ENCODE assay signal across 9 cellular contexts in genomic region chr19:46783670-46784069, GRCh38. TPM values are rescaled to one million over a fixed set of nuclear protein-coding genes. Genes with fewer than 3 reads are reported as not detected.
A peak's percentile ranks its signal among the peaks of the same experiment; 100 is the strongest.
DNase-seq lines count a peak whose midpoint lies in the region; ATAC-seq and TF ChIP-seq lines count a peak whose summit lies in the region.
"Had no signal": no experiment of that assay in that cellular context is flagged by ENCODE, and none has a peak within 500 bp of the region (broad histone marks: within the 10 kb centered on the region; RNA-seq: fewer than 3 reads in every experiment).

No MANE protein-coding gene starts in this region.

- ATAC-seq in HG03521 (IDR thresholded peaks at IDR 0.05; ENCODE audit: unreplicated experiment) (no peak), GM19455 (IDR thresholded peaks at IDR 0.05; ENCODE audit: unreplicated experiment) (no peak)

- H3K27me3 ChIP-seq in brain microvascular endothelial cell (replicated peaks), result no peaks in the 10 kb centered on the region

- H3K4me3 ChIP-seq in brain microvascular endothelial cell (ENCODE audit: low read depth, low read length), result no peak overlapping the region

- DNase-seq in DMS 273 (lab: John Stamatoyannopoulos, UW; ENCODE audit: unreplicated experiment) (peak; percentile 51), DMS 273 treated with DMSO at 0.1 percent for 48 hours (lab: John Stamatoyannopoulos, UW) (no peak), NCI-H2107 (lab: John Stamatoyannopoulos, UW) (peak; percentile 85), brain microvascular endothelial cell (no peak), renal cortical epithelial cell (ENCODE audit: low read depth) (peak; percentile 34), Kasumi-1 (lab: John Stamatoyannopoulos, UW) (no peak)
- DNase-seq: T1000 had no signal

- peak overlapping the region; percentile 88 for H3K27ac ChIP-seq in brain microvascular endothelial cell

- TF ChIP-seq CTCF in brain microvascular endothelial cell (IDR thresholded peaks at IDR 0.05; ENCODE audit: low read depth, low read length, missing control alignments), result no peak

- in situ Hi-C loops in brain microvascular endothelial cell (cut with HindIII; ENCODE audit: low pct_ligation_motif_present, low sequenced_read_pairs), result no loop called here

- H3K36me3 ChIP-seq in brain microvascular endothelial cell (replicated peaks), result peaks cover 52% of the 10 kb centered on the region

RNA-seq across cellular contexts. Expression of gene SLC1A5, which starts 4.7 kb away (rescaled TPM):
- 75.0 and 92.7 TPM in 2 replicates for total RNA-seq in renal cortical epithelial cell

RNA-seq across cellular contexts. Expression of gene STRN4, which starts 37.4 kb away (rescaled TPM):
- 47.4 and 91.6 TPM in 2 replicates for total RNA-seq in renal cortical epithelial cell

RNA-seq across cellular contexts. Expression of gene FKRP, which starts 37.8 kb away (rescaled TPM):
- total RNA-seq in renal cortical epithelial cell, result 19.4 and 22.4 TPM in 2 replicates

Comparison
In these comparisons a context has a peak if more than half of its experiments do, and no peak if none do; other contexts are left out.
1. DNase-seq: peak in DMS 273 (single experiment), NCI-H2107 (single experiment) and renal cortical epithelial cell (single experiment); none in DMS 273 treated with DMSO at 0.1 percent for 48 hours (single experiment), brain microvascular endothelial cell (single experiment) and Kasumi-1 (0 of 2).